ENCODE assay signal across 8 cellular contexts in the genomic region with DNA sequence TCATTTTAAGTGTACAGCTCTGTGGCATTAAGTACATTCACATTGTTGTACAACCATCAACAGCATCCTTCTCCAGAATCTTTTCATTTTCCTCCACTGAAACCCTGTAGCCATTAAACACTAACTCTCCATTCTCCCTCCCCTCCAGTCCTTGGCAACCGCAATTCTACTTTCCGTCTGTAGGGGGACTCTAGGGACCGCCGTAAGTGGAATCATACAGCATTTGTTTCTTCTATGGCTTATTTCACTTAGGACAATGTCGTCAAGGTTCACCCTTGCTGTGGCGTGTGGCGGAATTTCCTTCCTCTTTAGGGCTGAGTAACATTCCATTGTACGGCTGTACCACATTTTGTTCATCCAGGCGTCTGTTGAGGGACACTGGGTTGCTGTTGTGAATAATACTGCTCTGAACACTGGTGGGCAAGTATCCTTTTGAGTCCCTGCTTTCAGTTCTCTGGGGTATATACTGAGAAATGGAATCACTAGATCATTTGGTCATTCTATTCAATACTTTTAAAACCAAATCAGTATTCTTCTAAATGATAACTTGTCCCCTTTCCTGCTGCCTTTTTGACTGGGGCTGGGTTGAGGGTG. TPM values are rescaled to one million over a fixed set of nuclear protein-coding genes. Genes with fewer than 3 reads are reported as not detected.
DNase-seq lines count a peak whose midpoint lies in the region; ATAC-seq and TF ChIP-seq lines count a peak whose summit lies in the region.

No MANE protein-coding gene starts in this region.

- no peaks in the 10 kb centered on the region for H3K27me3 Mint-ChIP-seq in natural killer cell (ENCODE audit: low read depth in 2 of 2)

- intact Hi-C loops in IMR-90 (cut with micrococcal nuclease) (no loop called here), natural killer cell (cut with micrococcal nuclease) (no loop called here)

- H3K27ac Mint-ChIP-seq in natural killer cell, result no peak overlapping the region

- TF ChIP-seq POLR2A in IMR-90 (IDR thresholded peaks at IDR 0.05; ENCODE audit: low read depth, low read length), result no peak

- TF ChIP-seq CTCF in IMR-90 (conservative IDR thresholded peaks at IDR 0.05; ENCODE audit: low read depth, low read length), result peak; percentile 45
- peak; percentile 80 for TF ChIP-seq CTCF in cardiac fibroblast (IDR thresholded peaks at IDR 0.05; ENCODE audit: low read depth, low read length)
- TF ChIP-seq CTCF in natural killer cell (IDR thresholded peaks at IDR 0.05), result peak; percentile 74

- H3K23ac ChIP-seq in IMR-90 (ENCODE audit: low read depth, low read length), result no peak overlapping the region

- no peak overlapping the region for H4K5ac ChIP-seq in IMR-90 (ENCODE audit: low read depth, low read length)

- no peaks in the 10 kb centered on the region for H3K9me3 Mint-ChIP-seq in natural killer cell

- in situ Hi-C loops in IMR-90 (cut with MboI; ENCODE audit: low sequenced_read_pairs), result no loop called here

- no peak overlapping the region for H2AFZ ChIP-seq in IMR-90 (replicated peaks; ENCODE audit: low read length, poor library complexity)

- no peak overlapping the region for H3K4ac ChIP-seq in IMR-90 (ENCODE audit: low read depth, low read length)

- BruUV-seq in IMR-90 (replicated peaks; lab: Mats Ljungman, UMichigan), result no TSS peak

- H2BK5ac ChIP-seq in IMR-90 (ENCODE audit: low read depth, low read length, poor library complexity, severe bottlenecking), result no peak overlapping the region

- no peak overlapping the region for H4K91ac ChIP-seq in IMR-90 (ENCODE audit: insufficient read depth, low read depth, low read length)

- no peak overlapping the region for H3K18ac ChIP-seq in IMR-90 (ENCODE audit: low read depth, low read length)

- H3K9me1 ChIP-seq in IMR-90 (ENCODE audit: insufficient read depth, low read length), result no peaks in the 10 kb centered on the region

- dilution Hi-C loops in IMR-90 (cut with HindIII; ENCODE audit: low sequenced_read_pairs, unreplicated experiment), result no loop called here

- no peak overlapping the region for H4K8ac ChIP-seq in IMR-90 (ENCODE audit: low read depth in 2 of 2, low read length in 2 of 2)

- H3K4me2 ChIP-seq in IMR-90 (ENCODE audit: low read depth, low read length), result no peak overlapping the region

- H3K36me3 Mint-ChIP-seq in natural killer cell, result no peaks in the 10 kb centered on the region

- peaks cover 6% of the 10 kb centered on the region for H3K4me1 ChIP-seq in IMR-90 (ENCODE audit: control insufficient read depth, insufficient read depth, low read length)

- H4K20me1 ChIP-seq in IMR-90 (ENCODE audit: insufficient read depth, low read length), result no peaks in the 10 kb centered on the region

- no peaks in the 10 kb centered on the region for H3K9me3 ChIP-seq in IMR-90 (ENCODE audit: control insufficient read depth, insufficient read depth, low read length)

- H3K36me3 ChIP-seq in IMR-90 (ENCODE audit: control insufficient read depth, insufficient read depth, low read length), result no peaks in the 10 kb centered on the region

- no peaks in the 10 kb centered on the region for H3K27me3 ChIP-seq in IMR-90 (ENCODE audit: control insufficient read depth, insufficient read depth, low read length)

- no peak overlapping the region for H3K4me3 Mint-ChIP-seq in natural killer cell

- H3K79me1 ChIP-seq in IMR-90 (ENCODE audit: low read depth in 1 of 2, low read length in 2 of 2), result no peaks in the 10 kb centered on the region

- no peak overlapping the region for H2AK5ac ChIP-seq in IMR-90 (ENCODE audit: low read depth, low read length)

- no peak overlapping the region for H2BK20ac ChIP-seq in IMR-90 (ENCODE audit: low read depth, low read length)

- TF ChIP-seq RAD21 in IMR-90 (IDR thresholded peaks at IDR 0.05; ENCODE audit: low read length), result peak; percentile 35; the same call in 1 of the 2 replicates

- ATAC-seq in IMR-90 (ENCODE audit: low read depth), result no peak
- ATAC-seq in natural killer cell, result peak; percentile 47 to 67 (median 50)

- no peak overlapping the region for H2BK120ac ChIP-seq in IMR-90 (ENCODE audit: low read depth, low read length)

- 66% methylated on average over 3 of the region's 9 CpGs; no CpG with 5 or more reads in 1 of the 2 experiments for WGBS in IMR-90 (ENCODE audit: extremely low coverage in 2 of 2, insufficient read length in 1 of 2), 2 experiments

- peaks cover 0 to 7% of the 10 kb centered on the region in 2 donors for H3K4me1 Mint-ChIP-seq in natural killer cell

- no peak overlapping the region for H3K9ac ChIP-seq in IMR-90 (ENCODE audit: low read depth, low read length)

- CTCF ChIA-PET in IMR-90 (lab: Yijun Ruan, JAX), result no interaction called here

- H3K4me3 ChIP-seq in IMR-90 (ENCODE audit: insufficient read depth, low read depth, low read length) (no peak overlapping the region), cardiac fibroblast (replicated peaks in 1 of 2; ENCODE audit: low read depth in 2 of 2, low read length in 2 of 2) (no peak overlapping the region)

- POLR2A ChIA-PET in IMR-90 (lab: Charles Lee; ENCODE audit: unreplicated experiment), result no interaction called here

- H3K27ac ChIP-seq in IMR-90 (ENCODE audit: insufficient read depth, low read length), result no peak overlapping the region

- H2BK15ac ChIP-seq in IMR-90 (ENCODE audit: low read depth, low read length), result no peak overlapping the region

- peak; percentile 45 for DNase-seq in EH (ENCODE audit: low read depth)
- DNase-seq in IMR-90, result no peak
- DNase-seq in T-helper 9 cell, result peak; percentile 15
- peak; percentile 58 to 69 for DNase-seq in cardiac fibroblast (ENCODE audit: low read depth in 2 of 2)
- no peak for DNase-seq in natural killer cell
- DNase-seq in NCI-H510A (lab: John Stamatoyannopoulos, UW), result no peak
- DNase-seq in LoVo (ENCODE audit: low spot score), result no peak
- DNase-seq in NCI-H1092 treated with DMSO at 0.1 percent for 48 hours (lab: John Stamatoyannopoulos, UW), result no peak

- no peak overlapping the region for H3K14ac ChIP-seq in IMR-90 (replicated peaks; ENCODE audit: low read depth, low read length)

- H3K56ac ChIP-seq in IMR-90 (ENCODE audit: extremely low read depth, insufficient read depth, low read length), result no peak overlapping the region

- H2AK9ac ChIP-seq in IMR-90 (replicated peaks; ENCODE audit: low read depth, low read length, poor library complexity), result no peak overlapping the region

TF ChIP-seq in IMR-90, 13 proteins besides CTCF, POLR2A, EP300 and RAD21:
- no peak for TF ChIP-seq RFX5 (IDR thresholded peaks at IDR 0.05; ENCODE audit: low read depth, low read length)
- 0 out of 2 replicates have a peak, but pooled peaks have one; percentile 6 for TF ChIP-seq SMC3 (IDR thresholded peaks at IDR 0.05; ENCODE audit: low read depth, low read length)

RNA-seq across cellular contexts. Expression of a gene that starts 50.7 kb away (rescaled TPM):
- total RNA-seq in IMR-90 (2012; rRNA removed) (under 0.01 and 0.18 TPM in 2 replicates), natural killer cell (under 1 TPM in 1 of 3 donors, not detected in 2; 0.07 TPM)
- 0.09 and 0.10 TPM in 2 replicates for polyA plus RNA-seq in IMR-90 (2012; rRNA removed)
- 0.06 and 0.16 TPM in 2 replicates for polyA plus RNA-seq in IMR-90 (2012; cell fraction: cytosol; rRNA removed)
- 0.09 and 0.10 TPM in 2 replicates for polyA plus RNA-seq in IMR-90 (2012; cell fraction: nucleus; rRNA removed; ENCODE audit: low replicate concordance)

Comparison
In these comparisons a context has a peak if more than half of its experiments do, and no peak if none do; other contexts are left out.
1. DNase-seq: peak in EH (single experiment), T-helper 9 cell (single experiment) and cardiac fibroblast (2 of 2); none in IMR-90 (single experiment), natural killer cell (single experiment), NCI-H510A (single experiment), LoVo (single experiment) and NCI-H1092 treated with DMSO at 0.1 percent for 48 hours (single experiment).
2. Peak in every context shown above with its lines, with median percentiles within 50 percentile points of each other: CTCF ChIP-seq.